18 cellular contexts compared by ENCODE assay signal in genomic region chr21:38942617-38943245, GRCh38.
DNase-seq lines count a peak whose midpoint lies in the region; ATAC-seq, FAIRE-seq and TF ChIP-seq lines count a peak whose summit lies in the region.
"Had no signal": no experiment of that assay in that cellular context is flagged by ENCODE, and none has a peak within 500 bp of the region (broad histone marks: within the 10 kb centered on the region; RNA-seq: fewer than 3 reads in every experiment).

No MANE protein-coding gene starts in this region.

- no TSS peak for BruUV-seq in Caco-2 (replicated peaks; lab: Mats Ljungman, UMichigan)

- no peak overlapping the region for H3K27ac Mint-ChIP-seq in stimulated activated effector memory CD8-positive, alpha-beta T cell treated with anti-CD3 and anti-CD28 coated beads, Interleukin-12 subunit alpha, Interleukin-12 subunit beta, amount 100 ng/mL, for 72 hours
- H3K27ac Mint-ChIP-seq in Caco-2 (ENCODE audit: unreplicated experiment), result no peak overlapping the region
- H3K27ac Mint-ChIP-seq: GM23338 had no signal

- no peaks in the 10 kb centered on the region for H3K27me3 Mint-ChIP-seq in Caco-2 (ENCODE audit: insufficient read depth, unreplicated experiment)

- DNase-seq in DMS79 treated with DMSO at 0.1 percent for 48 hours (lab: John Stamatoyannopoulos, UW) (peak; percentile 38), DMS79 (lab: John Stamatoyannopoulos, UW) (no peak), NCI-H345 treated with DMSO at 0.1 percent for 48 hours (lab: John Stamatoyannopoulos, UW; ENCODE audit: unreplicated experiment) (peak; percentile 69), bronchial epithelial cell (ENCODE audit: low read depth) (no peak), putamen (ENCODE audit: low spot score) (peak; percentile 62), Caco-2 (no peak)
- DNase-seq in stimulated activated effector memory CD8-positive, alpha-beta T cell treated with anti-CD3 and anti-CD28 coated beads, Interleukin-12 subunit alpha, Interleukin-12 subunit beta, amount 100 ng/mL, for 72 hours (ENCODE audit: low spot score in 2 of 2), result no peak
- DNase-seq: DND-41, GDM1, NCI-H1930, NCI-H2227 treated with DMSO at 0.1 percent for 48 hours, NCI-H82, SJCRH30, SW 1271 had no signal

- H3K4me3 ChIP-seq in bronchial epithelial cell (ENCODE audit: low read depth, low read length), result no peak overlapping the region
- H3K4me3 ChIP-seq in Caco-2 (ENCODE audit: low read depth, low read length), result no peak overlapping the region
- H3K4me3 ChIP-seq: BLaER1 treated with 17β-estradiol and CSF1 and Interleukin-3, amounts not matched to agents 10 nM and 100 nM; GM23338; SJCRH30 had no signal

- intact Hi-C loops in Caco-2 (cut with micrococcal nuclease; ENCODE audit: unreplicated experiment), result no loop called here

- POLR2A ChIA-PET in Caco-2 (lab: Charles Lee), result no interaction called here

- H3K4me1 ChIP-seq in Caco-2, result no peaks in the 10 kb centered on the region
- H3K4me1 ChIP-seq: SJCRH30 had no signal

- FAIRE-seq in bronchial epithelial cell (lab: Jason Lieb, UNC), result peak; percentile 13
- FAIRE-seq: GM12892 had no signal

- peaks cover 9% of the 10 kb centered on the region for H3K4me1 Mint-ChIP-seq in stimulated activated effector memory CD8-positive, alpha-beta T cell treated with anti-CD3 and anti-CD28 coated beads, Interleukin-12 subunit alpha, Interleukin-12 subunit beta, amount 100 ng/mL, for 72 hours
- H3K4me1 Mint-ChIP-seq in Caco-2 (ENCODE audit: low read depth, unreplicated experiment), result no peaks in the 10 kb centered on the region

- H3K9me3 Mint-ChIP-seq in stimulated activated effector memory CD8-positive, alpha-beta T cell treated with anti-CD3 and anti-CD28 coated beads, Interleukin-12 subunit alpha, Interleukin-12 subunit beta, amount 100 ng/mL, for 72 hours, result no peaks in the 10 kb centered on the region
- peaks cover 10% of the 10 kb centered on the region for H3K9me3 Mint-ChIP-seq in Caco-2 (ENCODE audit: unreplicated experiment)

- H3K36me3 ChIP-seq in bronchial epithelial cell (ENCODE audit: control insufficient read depth, insufficient read depth, low read length) (no peaks in the 10 kb centered on the region), Caco-2 (ENCODE audit: control insufficient read depth, insufficient read depth, low read length) (no peaks in the 10 kb centered on the region)
- H3K36me3 ChIP-seq: BLaER1 treated with 17β-estradiol and CSF1 and Interleukin-3, amounts not matched to agents 10 nM and 100 nM; SJCRH30 had no signal

- CTCF ChIA-PET in Caco-2 (lab: Charles Lee), result no interaction called here

- TF ChIP-seq CTCF in bronchial epithelial cell (IDR thresholded peaks at IDR 0.05; ENCODE audit: insufficient read depth, low read length, severe bottlenecking) (no peak), Caco-2 (IDR thresholded peaks at IDR 0.05; ENCODE audit: insufficient read depth in 1 of 2, low read depth in 1 of 2, low read length in 1 of 2, severe bottlenecking in 1 of 2, unreplicated experiment in 1 of 2) (no peak)

- H3K4me3 Mint-ChIP-seq in stimulated activated effector memory CD8-positive, alpha-beta T cell treated with anti-CD3 and anti-CD28 coated beads, Interleukin-12 subunit alpha, Interleukin-12 subunit beta, amount 100 ng/mL, for 72 hours, result no peak overlapping the region
- H3K4me3 Mint-ChIP-seq in Caco-2 (ENCODE audit: unreplicated experiment), result no peak overlapping the region
- H3K4me3 Mint-ChIP-seq: GM23338 had no signal

- no peaks in the 10 kb centered on the region for H3K27me3 ChIP-seq in bronchial epithelial cell (ENCODE audit: control insufficient read depth, insufficient read depth, low read length)
- no peaks in the 10 kb centered on the region for H3K27me3 ChIP-seq in Caco-2 (replicated peaks; ENCODE audit: control insufficient read depth, insufficient read depth, low read length)
- H3K27me3 ChIP-seq: SJCRH30 had no signal

- H3K36me3 Mint-ChIP-seq in stimulated activated effector memory CD8-positive, alpha-beta T cell treated with anti-CD3 and anti-CD28 coated beads, Interleukin-12 subunit alpha, Interleukin-12 subunit beta, amount 100 ng/mL, for 72 hours, result no peaks in the 10 kb centered on the region
- no peaks in the 10 kb centered on the region for H3K36me3 Mint-ChIP-seq in Caco-2 (ENCODE audit: insufficient read depth, unreplicated experiment)

- H3K9me3 ChIP-seq in Caco-2, result no peaks in the 10 kb centered on the region
- H3K9me3 ChIP-seq: SJCRH30 had no signal

- ATAC-seq in HG03135 (IDR thresholded peaks at IDR 0.05; ENCODE audit: unreplicated experiment), result no peak
- ATAC-seq in stimulated activated effector memory CD8-positive, alpha-beta T cell treated with anti-CD3 and anti-CD28 coated beads, Interleukin-12 subunit alpha, Interleukin-12 subunit beta, amount 100 ng/mL, for 72 hours, result no peak
- ATAC-seq: GM23338 had no signal

Comparison
In these comparisons a context has a peak if more than half of its experiments do, and no peak if none do; other contexts are left out.
1. DNase-seq: peak in DMS79 treated with DMSO at 0.1 percent for 48 hours (single experiment), NCI-H345 treated with DMSO at 0.1 percent for 48 hours (single experiment) and putamen (single experiment); none in DMS79 (single experiment), bronchial epithelial cell (single experiment), stimulated activated effector memory CD8-positive, alpha-beta T cell treated with anti-CD3 and anti-CD28 coated beads, Interleukin-12 subunit alpha, Interleukin-12 subunit beta, amount 100 ng/mL, for 72 hours (0 of 2) and Caco-2 (0 of 2).